In the genomic region with DNA sequence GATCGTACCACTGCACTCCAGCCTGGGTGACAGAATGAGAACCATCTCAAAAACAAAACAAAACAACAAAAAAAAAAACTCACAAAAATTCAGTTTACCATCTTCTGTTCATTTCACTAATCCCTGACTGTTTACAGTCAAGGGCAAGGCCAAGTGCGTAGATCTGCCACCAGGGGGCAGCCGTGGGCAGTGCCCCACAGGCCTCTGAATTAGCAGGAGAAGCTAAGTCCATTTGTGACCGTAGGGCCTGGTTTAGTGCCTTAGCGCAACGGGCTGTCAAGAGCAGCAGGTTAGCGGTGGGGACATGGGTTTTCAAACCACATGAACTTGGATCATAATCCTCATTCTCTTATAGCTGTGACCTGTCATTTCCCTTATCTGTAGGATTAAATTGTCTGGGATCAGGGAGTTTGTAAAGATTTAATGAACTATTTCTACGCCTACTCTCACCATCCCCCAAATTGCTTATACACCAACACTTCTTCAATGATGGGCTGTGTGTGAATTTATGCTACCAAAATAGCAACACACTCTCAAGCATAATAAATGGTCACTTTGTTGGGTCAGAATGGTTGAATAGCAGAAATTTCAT, we compare ENCODE assay signal across 8 cellular contexts.
A peak's percentile ranks its signal among the peaks of the same experiment; 100 is the strongest.
DNase-seq lines count a peak whose midpoint lies in the region; ATAC-seq lines count a peak whose summit lies in the region.

No MANE protein-coding gene starts in this region.

- H3K27me3 Mint-ChIP-seq in memory B cell: peaks cover 5% of the 10 kb centered on the region

- H3K4me3 Mint-ChIP-seq in memory B cell: no peak overlapping the region

- no peaks in the 10 kb centered on the region for H3K36me3 Mint-ChIP-seq in memory B cell

- peaks cover 8% of the 10 kb centered on the region for H3K4me1 Mint-ChIP-seq in memory B cell

- DNase-seq in GDM1 (lab: John Stamatoyannopoulos, UW) (peak; percentile 35), NCI-H748 (lab: John Stamatoyannopoulos, UW; ENCODE audit: unreplicated experiment) (peak; percentile 74), memory B cell (ENCODE audit: low spot score in 2 of 2) (peak; percentile 70 to 71)
- peak; percentile 75 to 81 for DNase-seq in activated CD4-positive, alpha-beta T cell treated with anti-CD3 and anti-CD28 coated beads, Interleukin-2, amount 50 U/mL, for 48 hours
- peak; percentile 64 for DNase-seq in effector CD4-positive, alpha-beta T cell
- peak; percentile 29 to 42 for DNase-seq in stimulated activated CD8-positive, alpha-beta memory T cell treated with anti-CD3 and anti-CD28 coated beads, Interleukin-15, amount 100 ng/mL, for 4 hours (ENCODE audit: low read depth in 2 of 2)

- H3K9me3 Mint-ChIP-seq in memory B cell: no peaks in the 10 kb centered on the region

- ATAC-seq in HG03460 (IDR thresholded peaks at IDR 0.05; ENCODE audit: unreplicated experiment) (peak; percentile 79), memory B cell (ENCODE audit: low read depth) (peak; percentile 85), GM21786 (IDR thresholded peaks at IDR 0.05; ENCODE audit: unreplicated experiment) (no peak)

- no peak overlapping the region for H3K27ac Mint-ChIP-seq in memory B cell
